ENCODE assay signal across 7 cellular contexts in genomic region chr1:23422313-23422877, GRCh38. TPM values are rescaled to one million over a fixed set of nuclear protein-coding genes. Genes with fewer than 3 reads are reported as not detected.
DNase-seq lines count a peak whose midpoint lies in the region; ATAC-seq and TF ChIP-seq lines count a peak whose summit lies in the region.

No MANE protein-coding gene starts in this region.

- peak overlapping the region; percentile 79 for H3K27ac ChIP-seq in vagina

- peaks cover 29% of the 10 kb centered on the region for H3K27me3 Mint-ChIP-seq in activated CD4-positive, alpha-beta T cell treated with anti-CD3 and anti-CD28 coated beads, Interleukin-2, amount 10 ng/mL, durations not matched to agents 24 days and 14 days
- H3K27me3 Mint-ChIP-seq in endothelial cell (ENCODE audit: unreplicated experiment) (peaks cover 22% of the 10 kb centered on the region), nephron progenitor cell (ENCODE audit: low read depth, poor library complexity) (peaks cover 61% of the 10 kb centered on the region), glutamatergic neuron (ENCODE audit: unreplicated experiment) (peaks cover 15% of the 10 kb centered on the region)

- H3K9me3 ChIP-seq in vagina: no peaks in the 10 kb centered on the region

- H3K4me1 Mint-ChIP-seq in activated CD4-positive, alpha-beta T cell treated with anti-CD3 and anti-CD28 coated beads, Interleukin-2, amount 10 ng/mL, durations not matched to agents 24 days and 14 days: peaks cover 31% of the 10 kb centered on the region
- H3K4me1 Mint-ChIP-seq in endothelial cell (ENCODE audit: unreplicated experiment): peaks cover 23% of the 10 kb centered on the region
- H3K4me1 Mint-ChIP-seq in nephron progenitor cell: peaks cover 34% of the 10 kb centered on the region
- H3K4me1 Mint-ChIP-seq in glutamatergic neuron (ENCODE audit: low read depth, unreplicated experiment): peaks cover 9% of the 10 kb centered on the region

- H3K36me3 ChIP-seq in vagina: no peaks in the 10 kb centered on the region

- H3K27ac Mint-ChIP-seq in activated CD4-positive, alpha-beta T cell treated with anti-CD3 and anti-CD28 coated beads, Interleukin-2, amount 10 ng/mL, durations not matched to agents 24 days and 14 days: peak overlapping the region; percentile 67
- H3K27ac Mint-ChIP-seq in endothelial cell (ENCODE audit: unreplicated experiment): peak overlapping the region; percentile 9
- no peak overlapping the region for H3K27ac Mint-ChIP-seq in nephron progenitor cell
- no peak overlapping the region for H3K27ac Mint-ChIP-seq in glutamatergic neuron (ENCODE audit: unreplicated experiment)

- TF ChIP-seq POLR2A in vagina (IDR thresholded peaks at IDR 0.05): no peak

- intact Hi-C loops in activated CD4-positive, alpha-beta T cell treated with anti-CD3 and anti-CD28 coated beads, Interleukin-2, amount 10 ng/mL, durations not matched to agents 24 days and 14 days (cut with micrococcal nuclease): no loop called here
- intact Hi-C loops in vagina (cut with DNase I): loop anchor here (10.0 kb wide), 1 partner anchor 62 kb away; the partner anchor contains the start of gene ASAP3

- H3K27me3 ChIP-seq in vagina: no peaks in the 10 kb centered on the region

- H3K4me3 Mint-ChIP-seq in activated CD4-positive, alpha-beta T cell treated with anti-CD3 and anti-CD28 coated beads, Interleukin-2, amount 10 ng/mL, durations not matched to agents 24 days and 14 days: peak overlapping the region; percentile 88
- H3K4me3 Mint-ChIP-seq in endothelial cell (ENCODE audit: unreplicated experiment) (no peak overlapping the region), nephron progenitor cell (no peak overlapping the region), glutamatergic neuron (ENCODE audit: unreplicated experiment) (no peak overlapping the region)

- no peaks in the 10 kb centered on the region for H3K36me3 Mint-ChIP-seq in activated CD4-positive, alpha-beta T cell treated with anti-CD3 and anti-CD28 coated beads, Interleukin-2, amount 10 ng/mL, durations not matched to agents 24 days and 14 days (ENCODE audit: low read depth)
- H3K36me3 Mint-ChIP-seq in endothelial cell (ENCODE audit: low read depth, unreplicated experiment) (peaks cover 9% of the 10 kb centered on the region), nephron progenitor cell (ENCODE audit: low read depth) (peaks cover 11% of the 10 kb centered on the region), glutamatergic neuron (ENCODE audit: unreplicated experiment) (peaks cover 9% of the 10 kb centered on the region)

- TF ChIP-seq CTCF in endothelial cell (IDR thresholded peaks at IDR 0.05; ENCODE audit: unreplicated experiment): no peak
- TF ChIP-seq CTCF in nephron progenitor cell (IDR thresholded peaks at IDR 0.05): no peak
- TF ChIP-seq CTCF in vagina (IDR thresholded peaks at IDR 0.05): no peak
- no peak for TF ChIP-seq CTCF in glutamatergic neuron (IDR thresholded peaks at IDR 0.05; ENCODE audit: partially characterized antibody, unreplicated experiment)

- DNase-seq in NCI-H1092 (lab: John Stamatoyannopoulos, UW): peak; percentile 86
- peak; percentile 90 for DNase-seq in activated CD4-positive, alpha-beta T cell treated with anti-CD3 and anti-CD28 coated beads, Interleukin-2, amount 10 ng/mL, durations not matched to agents 24 days and 14 days
- DNase-seq in endothelial cell (ENCODE audit: low spot score): no peak
- DNase-seq in nephron progenitor cell: peak; percentile 23
- no peak for DNase-seq in vagina (ENCODE audit: extremely low spot score in 2 of 2)
- DNase-seq in glutamatergic neuron: no peak

- ATAC-seq in HG03139 (IDR thresholded peaks at IDR 0.05; ENCODE audit: unreplicated experiment): no peak

- peaks cover 46% of the 10 kb centered on the region for H3K4me1 ChIP-seq in vagina

- peak overlapping the region; percentile 10 to 27 for H3K4me3 ChIP-seq in vagina

- H3K9me3 Mint-ChIP-seq in activated CD4-positive, alpha-beta T cell treated with anti-CD3 and anti-CD28 coated beads, Interleukin-2, amount 10 ng/mL, durations not matched to agents 24 days and 14 days: no peaks in the 10 kb centered on the region
- H3K9me3 Mint-ChIP-seq in endothelial cell (ENCODE audit: unreplicated experiment) (no peaks in the 10 kb centered on the region), nephron progenitor cell (peaks cover 4% of the 10 kb centered on the region), glutamatergic neuron (ENCODE audit: unreplicated experiment) (peaks cover 7% of the 10 kb centered on the region)

RNA-seq across cellular contexts. Expression of gene TCEA3, which starts 2.2 kb away (rescaled TPM):
- 6.7 and 7.8 TPM in 2 replicates for total RNA-seq in activated CD4-positive, alpha-beta T cell treated with anti-CD3 and anti-CD28 coated beads, Interleukin-2, amount 10 ng/mL, durations not matched to agents 24 days and 14 days
- total RNA-seq in endothelial cell (ENCODE audit: unreplicated experiment): 9.7 TPM
- total RNA-seq in vagina: 26.5 TPM
- 0.83 TPM for total RNA-seq in glutamatergic neuron (ENCODE audit: unreplicated experiment)

RNA-seq across cellular contexts. Expression of gene ZNF436, which starts 52.8 kb away (rescaled TPM):
- 5.2 TPM in 2 replicates for total RNA-seq in activated CD4-positive, alpha-beta T cell treated with anti-CD3 and anti-CD28 coated beads, Interleukin-2, amount 10 ng/mL, durations not matched to agents 24 days and 14 days
- total RNA-seq in endothelial cell (ENCODE audit: unreplicated experiment) (26.0 TPM), vagina (20.9 TPM), glutamatergic neuron (ENCODE audit: unreplicated experiment) (13.3 TPM)

Comparison
In these comparisons a context has a peak if more than half of its experiments do, and no peak if none do; other contexts are left out.
1. DNase-seq: peak in NCI-H1092 (single experiment), activated CD4-positive, alpha-beta T cell treated with anti-CD3 and anti-CD28 coated beads, Interleukin-2, amount 10 ng/mL, durations not matched to agents 24 days and 14 days (single experiment) and nephron progenitor cell (single experiment); none in endothelial cell (single experiment), vagina (0 of 2) and glutamatergic neuron (single experiment).
2. H3K27ac Mint-ChIP-seq: peak in activated CD4-positive, alpha-beta T cell treated with anti-CD3 and anti-CD28 coated beads, Interleukin-2, amount 10 ng/mL, durations not matched to agents 24 days and 14 days (single experiment) and endothelial cell (single experiment); none in nephron progenitor cell (single experiment) and glutamatergic neuron (single experiment).